In the genomic region with DNA sequence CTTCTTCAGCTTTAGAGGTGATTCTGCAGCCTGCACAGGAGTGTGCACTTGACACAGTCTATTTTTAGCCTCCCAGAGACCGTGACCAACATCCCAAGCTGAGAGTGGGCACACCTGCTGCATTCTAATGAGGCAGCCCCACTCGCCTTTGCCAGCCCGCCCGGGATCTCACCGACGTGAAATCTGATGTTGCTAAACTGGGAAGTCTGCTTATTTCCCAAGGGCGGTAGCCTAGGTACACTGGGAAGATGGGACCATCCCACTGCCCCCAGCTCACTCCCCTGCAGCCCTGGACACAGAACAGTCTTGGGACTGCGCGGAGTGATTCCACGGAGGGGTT, we compare ENCODE assay signal across 21 cellular contexts.
DNase-seq lines count a peak whose midpoint lies in the region.
"Had no signal": no experiment of that assay in that cellular context is flagged by ENCODE, and none has a peak within 500 bp of the region (broad histone marks: within the 10 kb centered on the region; RNA-seq: fewer than 3 reads in every experiment).

No MANE protein-coding gene starts in this region.

- peak; percentile 89 for DNase-seq in DMS79 (lab: John Stamatoyannopoulos, UW)
- peak; percentile 50 for DNase-seq in NCI-H1105 treated with DMSO at 0.1 percent for 48 hours (lab: John Stamatoyannopoulos, UW)
- peak; percentile 79 for DNase-seq in NCI-H345 treated with DMSO at 0.1 percent for 48 hours (lab: John Stamatoyannopoulos, UW; ENCODE audit: unreplicated experiment)
- peak; percentile 42 for DNase-seq in islet precursor cell
- no peak for DNase-seq in activated gamma-delta T cell (lab: John Stamatoyannopoulos, UW)
- no peak for DNase-seq in activated CD4-positive, CD25-positive, alpha-beta regulatory T cell (lab: John Stamatoyannopoulos, UW)
- DNase-seq in foreskin melanocyte, result no peak
- DNase-seq: activated CD4-positive, CD25-positive, alpha-beta regulatory T cell treated with anti-CD3 and anti-CD28 coated beads, Interleukin-2, amount 50 U/mL, for 72 hours; activated naive CD4-positive, alpha-beta T cell treated with Interleukin-2 at 50 U/mL for 16 hours; activated T-cell treated with anti-CD3 and anti-CD28 coated beads, Interleukin-2, amount 50 U/mL, for 4 hours; CD4-positive, alpha-beta memory T cell; dermis blood vessel endothelial cell; DND-41; GM23248; Kasumi-1; NCI-H1436; NCI-H446; right cardiac atrium; stimulated activated CD4-positive, alpha-beta T cell treated with anti-CD3 and anti-CD28 coated beads, Interleukin-4, amount 100 ng/mL, for 24 hours; stimulated activated naive CD4-positive, alpha-beta T cell treated with Interleukin-2 at 50 U/mL for 16 hours; SW 1271 had no signal

Comparison
In these comparisons a context has a peak if more than half of its experiments do, and no peak if none do; other contexts are left out.
1. DNase-seq: peak in DMS79 (single experiment), NCI-H1105 treated with DMSO at 0.1 percent for 48 hours (single experiment), NCI-H345 treated with DMSO at 0.1 percent for 48 hours (single experiment) and islet precursor cell (single experiment); none in activated gamma-delta T cell (single experiment), activated CD4-positive, CD25-positive, alpha-beta regulatory T cell (0 of 4) and foreskin melanocyte (single experiment).